Comparison of ENCODE assay signal across 15 cellular contexts in the genomic region with DNA sequence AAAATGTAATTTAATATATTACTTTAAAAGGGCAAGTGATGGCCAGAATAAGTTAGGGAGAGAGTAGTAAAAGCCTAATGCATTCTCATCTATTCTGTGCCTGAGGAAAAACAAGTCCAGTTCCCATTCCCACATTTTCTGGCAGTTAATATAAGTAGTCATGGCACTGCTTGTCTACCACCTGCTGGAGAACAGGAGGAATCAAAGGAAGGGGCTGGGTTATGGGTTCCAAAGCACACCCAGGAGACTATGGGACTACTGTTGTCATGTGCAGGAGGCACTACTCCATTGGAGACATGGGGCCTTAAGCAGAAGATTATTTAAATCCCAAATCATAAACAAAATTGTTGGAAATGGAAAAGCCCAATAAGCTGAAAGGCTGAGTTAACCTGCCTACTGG.
A peak's percentile ranks its signal among the peaks of the same experiment; 100 is the strongest.
DNase-seq lines count a peak whose midpoint lies in the region; ATAC-seq and TF ChIP-seq lines count a peak whose summit lies in the region.
"Had no signal": no experiment of that assay in that cellular context is flagged by ENCODE, and none has a peak within 500 bp of the region (broad histone marks: within the 10 kb centered on the region; RNA-seq: fewer than 3 reads in every experiment).

No MANE protein-coding gene starts in this region.

- no peak for ATAC-seq in HG02973 (IDR thresholded peaks at IDR 0.05; ENCODE audit: unreplicated experiment)
- ATAC-seq: activated T-helper 17 cell treated with anti-CD3 and anti-CD28 coated beads, Interleukin-2, amount 50 U/mL, for 72 hours; K562; stimulated activated naive B cell treated with anti-CD40 and anti-IgM and Interleukin-4, amounts not matched to agents 10 μg/mL and 1 μg/mL and 100 μg/mL, for 72 hours; upper lobe of right lung had no signal

- TF ChIP-seq CTCF in LNCAP (IDR thresholded peaks at IDR 0.05): peak; percentile 39; the same call in 1 of the 2 replicates
- TF ChIP-seq CTCF in astrocyte of the spinal cord (IDR thresholded peaks at IDR 0.05; ENCODE audit: low read depth, low read length): peak; percentile 19

- peak; percentile 36 for DNase-seq in ELR (ENCODE audit: low read depth)
- DNase-seq in astrocyte of the spinal cord (ENCODE audit: low read depth, low spot score): no peak
- peak; percentile 25 for DNase-seq in myocyte (ENCODE audit: low read depth)
- DNase-seq in middle frontal gyrus (ENCODE audit: extremely low spot score, low spot score): no peak
- DNase-seq in KBM-7: no peak
- no peak for DNase-seq in NOMO-1 treated with dmso at 0.1 percent for 144 hours (lab: John Stamatoyannopoulos, UW; ENCODE audit: unreplicated experiment)
- DNase-seq: CD8-positive, alpha-beta memory T cell; NCI-H187 treated with DMSO at 0.1 percent for 48 hours; SK-N-SH; stimulated activated naive B cell treated with anti-CD40 and anti-IgM and Interleukin-4, amounts not matched to agents 10 μg/mL and 1 μg/mL and 100 μg/mL, for 72 hours; upper lobe of right lung had no signal

- in situ Hi-C loops in astrocyte of the spinal cord (cut with HindIII; ENCODE audit: low sequenced_read_pairs): no loop called here
- in situ Hi-C loops in KBM-7 (cut with MboI; ENCODE audit: low pct_unique_long_range_greater_than_20kb, low sequenced_read_pairs): no loop called here

- H3K4me3 ChIP-seq in astrocyte of the spinal cord (ENCODE audit: low read depth, low read length): no peak overlapping the region
- H3K4me3 ChIP-seq: K562, upper lobe of right lung had no signal

Comparison
In these comparisons a context has a peak if more than half of its experiments do, and no peak if none do; other contexts are left out.
1. DNase-seq: peak in ELR (single experiment) and myocyte (single experiment); none in astrocyte of the spinal cord (single experiment), middle frontal gyrus (single experiment), KBM-7 (single experiment) and NOMO-1 treated with dmso at 0.1 percent for 144 hours (single experiment).